In the genomic region with DNA sequence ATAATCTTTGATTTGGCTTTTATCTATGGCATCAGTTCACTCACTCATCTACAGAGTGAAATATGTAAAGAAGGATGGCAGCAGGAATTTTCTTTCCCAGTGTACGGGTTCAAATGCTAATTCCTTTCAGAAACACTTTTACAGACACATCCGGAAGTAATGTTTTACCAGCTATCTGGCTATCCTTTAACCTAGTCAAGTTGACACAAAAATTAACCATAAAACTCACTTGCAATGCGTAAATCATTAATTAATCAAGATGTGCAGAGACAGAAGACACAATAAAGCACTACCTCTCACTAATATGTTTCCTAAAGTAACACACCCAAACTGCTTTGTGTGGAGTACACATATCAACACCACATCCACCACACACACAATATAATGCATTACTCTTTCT, we compare ENCODE assay signal across 30 cellular contexts.
"Had no signal": no experiment of that assay in that cellular context is flagged by ENCODE, and none has a peak within 500 bp of the region (broad histone marks: within the 10 kb centered on the region; RNA-seq: fewer than 3 reads in every experiment).

No MANE protein-coding gene starts in this region.

- H3K4me3 ChIP-seq: ascending aorta, breast epithelium, cardiac muscle cell, colonic mucosa, esophagus muscularis mucosa, gastroesophageal sphincter had no signal

- H3K27ac Mint-ChIP-seq: activated CD4-positive, alpha-beta memory T cell treated with anti-CD3 and anti-CD28 coated beads for 36 hours; activated CD4-positive, alpha-beta T cell treated with anti-CD3 and anti-CD28 coated beads for 36 hours; activated CD4-positive, alpha-beta T cell treated with anti-CD3 and anti-CD28 coated beads, Interleukin-2, amount 10 ng/mL, durations not matched to agents 24 days and 14 days; activated naive CD4-positive, alpha-beta T cell treated with anti-CD3 and anti-CD28 coated beads, Interleukin-2, amount 10 ng/mL, durations not matched to agents 7 days and 5 days; activated naive CD4-positive, alpha-beta T cell treated with anti-CD3 and anti-CD28 coated beads, Interleukin-2, amount 50 U/mL, for 72 hours; activated naive CD8-positive, alpha-beta T cell treated with anti-CD3 and anti-CD28 coated beads, Interleukin-2, amount 10 ng/mL, durations not matched to agents 7 days and 5 days; activated T-cell treated with anti-CD3 and anti-CD28 coated beads, Interleukin-2, amount 50 U/mL, for 24 hours; activated T-cell treated with anti-CD3 and anti-CD28 coated beads, Interleukin-2, amount 50 U/mL, for 72 hours; brain; T-cell; T-helper 1 cell treated with Interleukin-12 subunit alpha and Interleukin-12 subunit beta and Interleukin-4 antibody, amounts not matched to agents 30 μg/mL and 1 μg/mL, for 36 hours had no signal

- ATAC-seq: activated CD4-positive, alpha-beta T cell treated with anti-CD3 and anti-CD28 coated beads for 36 hours; activated naive CD4-positive, alpha-beta T cell treated with anti-CD3 and anti-CD28 coated beads, Interleukin-2, amount 50 U/mL, for 72 hours; activated T-cell treated with anti-CD3 and anti-CD28 coated beads, Interleukin-2, amount 50 U/mL, for 72 hours; gastroesophageal sphincter; T-cell had no signal

- H3K4me1 Mint-ChIP-seq: activated CD4-positive, alpha-beta T cell treated with anti-CD3 and anti-CD28 coated beads for 36 hours; activated CD4-positive, alpha-beta T cell treated with anti-CD3 and anti-CD28 coated beads, Interleukin-2, amount 10 ng/mL, durations not matched to agents 24 days and 14 days; activated naive CD4-positive, alpha-beta T cell treated with anti-CD3 and anti-CD28 coated beads, Interleukin-2, amount 10 ng/mL, durations not matched to agents 7 days and 5 days; activated naive CD8-positive, alpha-beta T cell treated with anti-CD3 and anti-CD28 coated beads, Interleukin-2, amount 10 ng/mL, durations not matched to agents 7 days and 5 days; T-cell had no signal

- H3K36me3 Mint-ChIP-seq: activated CD4-positive, alpha-beta memory T cell treated with anti-CD3 and anti-CD28 coated beads for 36 hours; activated naive CD4-positive, alpha-beta T cell treated with anti-CD3 and anti-CD28 coated beads, Interleukin-2, amount 10 ng/mL, durations not matched to agents 7 days and 5 days; activated naive CD4-positive, alpha-beta T cell treated with anti-CD3 and anti-CD28 coated beads, Interleukin-2, amount 50 U/mL, for 72 hours; activated naive CD8-positive, alpha-beta T cell treated with anti-CD3 and anti-CD28 coated beads, Interleukin-2, amount 10 ng/mL, durations not matched to agents 7 days and 5 days; brain; T-cell had no signal

- DNase-seq: activated CD4-positive, alpha-beta memory T cell treated with anti-CD3 and anti-CD28 coated beads for 36 hours; activated CD4-positive, alpha-beta T cell treated with anti-CD3 and anti-CD28 coated beads for 36 hours; activated CD4-positive, alpha-beta T cell treated with anti-CD3 and anti-CD28 coated beads, Interleukin-2, amount 10 ng/mL, durations not matched to agents 24 days and 14 days; activated CD4-positive, CD25-positive, alpha-beta regulatory T cell; activated CD4-positive, CD25-positive, alpha-beta regulatory T cell treated with anti-CD3 and anti-CD28 coated beads, Interleukin-2, amount 50 U/mL, for 72 hours; activated CD8-positive, alpha-beta memory T cell treated with anti-CD3 and anti-CD28 coated beads, Interleukin-2, amount 50 U/mL, for 48 hours; activated gamma-delta T cell; activated naive CD4-positive, alpha-beta T cell; activated naive CD4-positive, alpha-beta T cell treated with anti-CD3 and anti-CD28 coated beads, Interleukin-2, amount 10 ng/mL, durations not matched to agents 7 days and 5 days; activated naive CD8-positive, alpha-beta T cell treated with anti-CD3 and anti-CD28 coated beads, Interleukin-2, amount 10 ng/mL, durations not matched to agents 7 days and 5 days; activated T-cell treated with anti-CD3 and anti-CD28 coated beads for 4 hours; activated T-cell treated with anti-CD3 and anti-CD28 coated beads, Interleukin-2, amount 50 U/mL, for 24 hours; activated T-cell treated with anti-CD3 and anti-CD28 coated beads, Interleukin-2, amount 50 U/mL, for 72 hours; central memory CD4-positive, alpha-beta T cell; cerebellar nuclear complex; colonic mucosa; effector CD8-positive, alpha-beta T cell; erythroblast; foreskin melanocyte; SW 1271; T-cell; T1000 had no signal

- H3K4me3 Mint-ChIP-seq: activated CD4-positive, alpha-beta memory T cell treated with anti-CD3 and anti-CD28 coated beads for 36 hours; activated CD4-positive, alpha-beta T cell treated with anti-CD3 and anti-CD28 coated beads for 36 hours; activated CD4-positive, alpha-beta T cell treated with anti-CD3 and anti-CD28 coated beads, Interleukin-2, amount 10 ng/mL, durations not matched to agents 24 days and 14 days; activated naive CD4-positive, alpha-beta T cell treated with anti-CD3 and anti-CD28 coated beads, Interleukin-2, amount 10 ng/mL, durations not matched to agents 7 days and 5 days; activated naive CD8-positive, alpha-beta T cell treated with anti-CD3 and anti-CD28 coated beads, Interleukin-2, amount 10 ng/mL, durations not matched to agents 7 days and 5 days; activated T-cell treated with anti-CD3 and anti-CD28 coated beads, Interleukin-2, amount 50 U/mL, for 24 hours; activated T-cell treated with anti-CD3 and anti-CD28 coated beads, Interleukin-2, amount 50 U/mL, for 72 hours; brain; T-cell; T-helper 1 cell treated with Interleukin-12 subunit alpha and Interleukin-12 subunit beta and Interleukin-4 antibody, amounts not matched to agents 30 μg/mL and 1 μg/mL, for 36 hours had no signal

- H3K27me3 Mint-ChIP-seq: activated CD4-positive, alpha-beta memory T cell treated with anti-CD3 and anti-CD28 coated beads for 36 hours; activated CD4-positive, alpha-beta T cell treated with anti-CD3 and anti-CD28 coated beads for 36 hours; activated CD4-positive, alpha-beta T cell treated with anti-CD3 and anti-CD28 coated beads, Interleukin-2, amount 10 ng/mL, durations not matched to agents 24 days and 14 days; activated naive CD4-positive, alpha-beta T cell treated with anti-CD3 and anti-CD28 coated beads, Interleukin-2, amount 10 ng/mL, durations not matched to agents 7 days and 5 days; activated naive CD8-positive, alpha-beta T cell treated with anti-CD3 and anti-CD28 coated beads, Interleukin-2, amount 10 ng/mL, durations not matched to agents 7 days and 5 days; activated T-cell treated with anti-CD3 and anti-CD28 coated beads, Interleukin-2, amount 50 U/mL, for 24 hours; T-cell had no signal
